Comparison of ENCODE assay signal across 24 cellular contexts in genomic region chr5:78693339-78693738, GRCh38.
"Had no signal": no experiment of that assay in that cellular context is flagged by ENCODE, and none has a peak within 500 bp of the region (broad histone marks: within the 10 kb centered on the region; RNA-seq: fewer than 3 reads in every experiment).

No MANE protein-coding gene starts in this region.

- H3K9me3 Mint-ChIP-seq: effector memory CD8-positive, alpha-beta T cell; immature natural killer cell had no signal

- H3K27ac ChIP-seq: coronary artery, esophagus muscularis mucosa, foreskin keratinocyte, gastroesophageal sphincter, heart left ventricle, hepatocyte, left ventricle myocardium inferior, lower lobe of right lung had no signal

- H2AFZ ChIP-seq: hepatocyte had no signal

- H3K4me3 Mint-ChIP-seq: dendritic cell treated with granulocyte-macrophage colony-stimulating factor and Interleukin-4, amounts not matched to agents 40 ng/mL and 50 ng/mL, for 4 days; effector memory CD8-positive, alpha-beta T cell; immature natural killer cell; mesothelial cell of epicardium; naive B cell had no signal

- H3K36me3 ChIP-seq: esophagus muscularis mucosa, gastroesophageal sphincter, heart left ventricle, left ventricle myocardium inferior, lower lobe of right lung had no signal

- H3K4me1 ChIP-seq: esophagus muscularis mucosa, gastroesophageal sphincter, heart left ventricle, left ventricle myocardium inferior, lower lobe of right lung had no signal

- ATAC-seq: effector memory CD8-positive, alpha-beta T cell; foreskin keratinocyte; gastroesophageal sphincter; heart left ventricle; left colon; left lobe of liver; lower lobe of right lung; mucosa of descending colon had no signal

- H3K27me3 Mint-ChIP-seq: dendritic cell treated with granulocyte-macrophage colony-stimulating factor and Interleukin-4, amounts not matched to agents 40 ng/mL and 50 ng/mL, for 4 days had no signal

- H3K36me3 Mint-ChIP-seq: immature natural killer cell had no signal

- H3K79me2 ChIP-seq: hepatocyte had no signal

- H3K27me3 ChIP-seq: esophagus muscularis mucosa, foreskin keratinocyte, gastroesophageal sphincter, heart left ventricle, hepatocyte had no signal

- H3K4me1 Mint-ChIP-seq: immature natural killer cell had no signal

- FAIRE-seq: endothelial cell of umbilical vein, frontal cortex, kidney had no signal

- H3K9me3 ChIP-seq: esophagus muscularis mucosa, mucosa of descending colon had no signal

- DNase-seq: effector CD8-positive, alpha-beta T cell; effector memory CD8-positive, alpha-beta T cell; foreskin keratinocyte; heart left ventricle; hypothalamus; immature natural killer cell; islet precursor cell; kidney; kidney glomerular epithelial cell; left colon; left ventricle myocardium inferior; lower lobe of right lung; mesenchymal stem cell; mucosa of descending colon; naive B cell had no signal

- H3K4me2 ChIP-seq: hepatocyte had no signal

- H3K4me3 ChIP-seq: coronary artery, esophagus muscularis mucosa, gastroesophageal sphincter, heart left ventricle, hepatocyte, left ventricle myocardium inferior, lower lobe of right lung, mucosa of descending colon had no signal

- H3K27ac Mint-ChIP-seq: dendritic cell treated with granulocyte-macrophage colony-stimulating factor and Interleukin-4, amounts not matched to agents 40 ng/mL and 50 ng/mL, for 4 days; effector memory CD8-positive, alpha-beta T cell; immature natural killer cell; mesothelial cell of epicardium had no signal
